In the genomic region with DNA sequence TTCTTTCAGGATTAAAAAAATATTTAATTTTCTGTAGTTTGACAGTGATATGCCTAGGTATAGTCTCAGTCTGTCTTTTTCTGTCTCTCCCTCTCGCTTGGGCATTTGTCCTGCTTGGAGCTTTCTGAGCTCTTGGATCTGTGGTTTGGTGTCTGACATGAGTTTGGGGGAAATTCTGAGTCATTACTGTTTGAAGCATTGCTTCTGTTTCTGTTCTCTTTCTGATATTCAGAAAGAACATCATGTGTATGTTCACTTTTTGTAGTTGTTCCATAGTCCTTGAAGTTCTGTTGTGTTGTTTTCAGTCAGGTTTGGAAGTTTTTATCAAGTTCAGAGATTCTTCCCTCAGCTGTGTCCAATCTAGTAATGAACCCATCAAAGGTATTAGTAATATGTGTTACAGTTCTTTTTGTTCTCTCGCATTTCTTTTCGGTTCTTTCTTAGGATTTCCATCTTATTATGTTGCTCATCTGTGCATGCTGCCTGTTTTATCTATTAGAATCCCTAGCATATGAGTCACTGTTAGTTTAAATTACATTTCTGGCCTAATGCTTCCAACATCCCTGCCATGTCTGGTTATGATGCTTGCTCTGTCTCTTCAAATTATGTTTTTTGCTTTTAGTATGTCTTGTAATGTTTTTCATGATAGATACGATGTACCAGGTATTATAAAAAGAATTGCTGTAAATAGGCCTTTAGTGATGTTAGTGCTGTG, we compare ENCODE assay signal across 10 cellular contexts. TPM values are rescaled to one million over a fixed set of nuclear protein-coding genes. Genes with fewer than 3 reads are reported as not detected.
DNase-seq lines count a peak whose midpoint lies in the region; ATAC-seq, FAIRE-seq and TF ChIP-seq lines count a peak whose summit lies in the region.
"Had no signal": no experiment of that assay in that cellular context is flagged by ENCODE, and none has a peak within 500 bp of the region (broad histone marks: within the 10 kb centered on the region; RNA-seq: fewer than 3 reads in every experiment).

No MANE protein-coding gene starts in this region.

- no peaks in the 10 kb centered on the region for H3K4me1 ChIP-seq in hepatocyte (ENCODE audit: insufficient read depth)

- H3K4me2 ChIP-seq in hepatocyte = no peak overlapping the region

- no peak overlapping the region for H3K4me3 ChIP-seq in hepatocyte

- ATAC-seq in HG02588 (IDR thresholded peaks at IDR 0.05; ENCODE audit: unreplicated experiment) = peak; percentile 62
- ATAC-seq in HG03460 (IDR thresholded peaks at IDR 0.05; ENCODE audit: unreplicated experiment) = no peak

- no peaks in the 10 kb centered on the region for H3K9me3 ChIP-seq in hepatocyte (ENCODE audit: low read depth)

- no peaks in the 10 kb centered on the region for H3K27me3 ChIP-seq in hepatocyte

- H3K36me3 ChIP-seq in hepatocyte (replicated peaks; ENCODE audit: insufficient read depth, low read depth) = no peaks in the 10 kb centered on the region

- TF ChIP-seq CTCF in hepatocyte (IDR thresholded peaks at IDR 0.05; ENCODE audit: poor library complexity) = no peak

- H2AFZ ChIP-seq in hepatocyte = no peak overlapping the region

- DNase-seq in GM19239 (ENCODE audit: insufficient read length, low spot score) (no peak), OCI-M1 (lab: John Stamatoyannopoulos, UW) (peak; percentile 53), hepatocyte (ENCODE audit: low spot score) (no peak), posterior cingulate gyrus (no peak), NCI-H2029 (lab: John Stamatoyannopoulos, UW) (no peak), hepatic stellate cell (ENCODE audit: low spot score) (no peak)
- DNase-seq: H9, MM.1S had no signal

- intact Hi-C loops in posterior cingulate gyrus (cut with DNase I) = no loop called here

- 89% methylated on average over 4 of the region's 4 CpGs for WGBS in hepatocyte (ENCODE audit: low lambda C conversion rate, missing lambda C conversion rate)

- H3K79me2 ChIP-seq in hepatocyte = no peaks in the 10 kb centered on the region

- peak; percentile 80 for FAIRE-seq in GM19239 (lab: Jason Lieb, UNC)

- H4K20me1 ChIP-seq in hepatocyte (ENCODE audit: insufficient read depth, poor library complexity, severe bottlenecking) = no peaks in the 10 kb centered on the region

- H3K9me2 ChIP-seq in hepatocyte (replicated peaks; ENCODE audit: insufficient read depth) = no peaks in the 10 kb centered on the region

- H3K27ac ChIP-seq in hepatocyte = peak overlapping the region; percentile 46

RNA-seq across cellular contexts. Expression of a gene that starts 48.4 kb away (rescaled TPM):
- 13.9 and 17.2 TPM in 2 replicates for total RNA-seq in hepatocyte
- 9.6 and 14.5 TPM in 2 replicates for polyA plus RNA-seq in hepatocyte
